In genomic region chr2:128316777-128317185, GRCh38 we compare ENCODE assay signal across 1 cellular context.
TF ChIP-seq lines count a peak whose summit lies in the region.

No MANE protein-coding gene starts in this region.

TF ChIP-seq in GM23338, 12 proteins besides CTCF, POLR2A, EP300 and RAD21 (continued from another document):
- TF ChIP-seq, protein P1, sequence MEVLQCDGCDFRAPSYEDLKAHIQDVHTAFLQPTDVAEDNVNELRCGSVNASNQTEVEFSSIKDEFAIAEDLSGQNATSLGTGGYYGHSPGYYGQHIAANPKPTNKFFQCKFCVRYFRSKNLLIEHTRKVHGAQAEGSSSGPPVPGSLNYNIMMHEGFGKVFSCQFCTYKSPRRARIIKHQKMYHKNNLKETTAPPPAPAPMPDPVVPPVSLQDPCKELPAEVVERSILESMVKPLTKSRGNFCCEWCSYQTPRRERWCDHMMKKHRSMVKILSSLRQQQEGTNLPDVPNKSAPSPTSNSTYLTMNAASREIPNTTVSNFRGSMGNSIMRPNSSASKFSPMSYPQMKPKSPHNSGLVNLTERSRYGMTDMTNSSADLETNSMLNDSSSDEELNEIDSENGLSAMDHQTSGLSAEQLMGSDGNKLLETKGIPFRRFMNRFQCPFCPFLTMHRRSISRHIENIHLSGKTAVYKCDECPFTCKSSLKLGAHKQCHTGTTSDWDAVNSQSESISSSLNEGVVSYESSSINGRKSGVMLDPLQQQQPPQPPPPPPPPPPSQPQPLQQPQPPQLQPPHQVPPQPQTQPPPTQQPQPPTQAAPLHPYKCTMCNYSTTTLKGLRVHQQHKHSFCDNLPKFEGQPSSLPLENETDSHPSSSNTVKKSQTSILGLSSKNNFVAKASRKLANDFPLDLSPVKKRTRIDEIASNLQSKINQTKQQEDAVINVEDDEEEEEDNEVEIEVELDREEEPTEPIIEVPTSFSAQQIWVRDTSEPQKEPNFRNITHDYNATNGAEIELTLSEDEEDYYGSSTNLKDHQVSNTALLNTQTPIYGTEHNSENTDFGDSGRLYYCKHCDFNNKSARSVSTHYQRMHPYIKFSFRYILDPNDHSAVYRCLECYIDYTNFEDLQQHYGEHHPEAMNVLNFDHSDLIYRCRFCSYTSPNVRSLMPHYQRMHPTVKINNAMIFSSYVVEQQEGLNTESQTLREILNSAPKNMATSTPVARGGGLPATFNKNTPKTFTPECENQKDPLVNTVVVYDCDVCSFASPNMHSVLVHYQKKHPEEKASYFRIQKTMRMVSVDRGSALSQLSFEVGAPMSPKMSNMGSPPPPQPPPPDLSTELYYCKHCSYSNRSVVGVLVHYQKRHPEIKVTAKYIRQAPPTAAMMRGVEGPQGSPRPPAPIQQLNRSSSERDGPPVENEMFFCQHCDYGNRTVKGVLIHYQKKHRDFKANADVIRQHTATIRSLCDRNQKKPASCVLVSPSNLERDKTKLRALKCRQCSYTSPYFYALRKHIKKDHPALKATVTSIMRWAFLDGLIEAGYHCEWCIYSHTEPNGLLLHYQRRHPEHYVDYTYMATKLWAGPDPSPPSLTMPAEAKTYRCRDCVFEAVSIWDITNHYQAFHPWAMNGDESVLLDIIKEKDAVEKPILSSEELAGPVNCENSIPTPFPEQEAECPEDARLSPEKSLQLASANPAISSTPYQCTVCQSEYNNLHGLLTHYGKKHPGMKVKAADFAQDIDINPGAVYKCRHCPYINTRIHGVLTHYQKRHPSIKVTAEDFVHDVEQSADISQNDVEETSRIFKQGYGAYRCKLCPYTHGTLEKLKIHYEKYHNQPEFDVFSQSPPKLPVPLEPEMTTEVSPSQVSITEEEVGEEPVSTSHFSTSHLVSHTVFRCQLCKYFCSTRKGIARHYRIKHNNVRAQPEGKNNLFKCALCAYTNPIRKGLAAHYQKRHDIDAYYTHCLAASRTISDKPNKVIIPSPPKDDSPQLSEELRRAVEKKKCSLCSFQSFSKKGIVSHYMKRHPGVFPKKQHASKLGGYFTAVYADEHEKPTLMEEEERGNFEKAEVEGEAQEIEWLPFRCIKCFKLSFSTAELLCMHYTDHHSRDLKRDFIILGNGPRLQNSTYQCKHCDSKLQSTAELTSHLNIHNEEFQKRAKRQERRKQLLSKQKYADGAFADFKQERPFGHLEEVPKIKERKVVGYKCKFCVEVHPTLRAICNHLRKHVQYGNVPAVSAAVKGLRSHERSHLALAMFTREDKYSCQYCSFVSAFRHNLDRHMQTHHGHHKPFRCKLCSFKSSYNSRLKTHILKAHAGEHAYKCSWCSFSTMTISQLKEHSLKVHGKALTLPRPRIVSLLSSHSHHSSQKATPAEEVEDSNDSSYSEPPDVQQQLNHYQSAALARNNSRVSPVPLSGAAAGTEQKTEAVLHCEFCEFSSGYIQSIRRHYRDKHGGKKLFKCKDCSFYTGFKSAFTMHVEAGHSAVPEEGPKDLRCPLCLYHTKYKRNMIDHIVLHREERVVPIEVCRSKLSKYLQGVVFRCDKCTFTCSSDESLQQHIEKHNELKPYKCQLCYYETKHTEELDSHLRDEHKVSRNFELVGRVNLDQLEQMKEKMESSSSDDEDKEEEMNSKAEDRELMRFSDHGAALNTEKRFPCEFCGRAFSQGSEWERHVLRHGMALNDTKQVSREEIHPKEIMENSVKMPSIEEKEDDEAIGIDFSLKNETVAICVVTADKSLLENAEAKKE (CRISPR knock-in tag; IDR thresholded peaks at IDR 0.05): no peak
- TF ChIP-seq REST (IDR thresholded peaks at IDR 0.05; ENCODE audit: unreplicated experiment): no peak
- TF ChIP-seq CREB1 (CRISPR knock-in tag; IDR thresholded peaks at IDR 0.05; ENCODE audit: low read depth): no peak
- TF ChIP-seq POLR2AphosphoS5 (IDR thresholded peaks at IDR 0.05; ENCODE audit: low read depth): no peak
- TF ChIP-seq JUNB (IDR thresholded peaks at IDR 0.05; ENCODE audit: unreplicated experiment): no peak
- no peak for TF ChIP-seq EZH2 (IDR thresholded peaks at IDR 0.05; ENCODE audit: low read depth, unreplicated experiment)
- no peak for TF ChIP-seq ZNF331 (CRISPR knock-in tag; IDR thresholded peaks at IDR 0.05; ENCODE audit: low read depth)
- TF ChIP-seq STAT1 (IDR thresholded peaks at IDR 0.05; ENCODE audit: unreplicated experiment): no peak
- TF ChIP-seq EZH2phosphoT487 (IDR thresholded peaks at IDR 0.05; ENCODE audit: unreplicated experiment): no peak
- TF ChIP-seq NANOG (IDR thresholded peaks at IDR 0.05; ENCODE audit: borderline replicate concordance): no peak
- TF ChIP-seq ZNF114 (CRISPR knock-in tag; IDR thresholded peaks at IDR 0.05): no peak
